17 cellular contexts compared by ENCODE assay signal in genomic region chr1:54378884-54379445, GRCh38. TPM values are rescaled to one million over a fixed set of nuclear protein-coding genes. Genes with fewer than 3 reads are reported as not detected.
DNase-seq lines count a peak whose midpoint lies in the region; ATAC-seq and TF ChIP-seq lines count a peak whose summit lies in the region.
"Had no signal": no experiment of that assay in that cellular context is flagged by ENCODE, and none has a peak within 500 bp of the region (broad histone marks: within the 10 kb centered on the region; RNA-seq: fewer than 3 reads in every experiment).

No MANE protein-coding gene starts in this region.

- H3K9me1 ChIP-seq in IMR-90 (ENCODE audit: insufficient read depth, low read length), result peaks cover 18% of the 10 kb centered on the region

- TF ChIP-seq CTCF in IMR-90 (conservative IDR thresholded peaks at IDR 0.05; ENCODE audit: low read depth, low read length) (no peak), endothelial cell (IDR thresholded peaks at IDR 0.05; ENCODE audit: unreplicated experiment) (no peak), neural progenitor cell (IDR thresholded peaks at IDR 0.05) (no peak), mammary epithelial cell (conservative IDR thresholded peaks at IDR 0.05 in 1 of 2, IDR thresholded peaks at IDR 0.05 in 1 of 2; ENCODE audit: extremely low read depth in 1 of 2, insufficient read depth in 1 of 2, low read depth in 1 of 2, low read length in 2 of 2) (no peak), upper lobe of right lung (IDR thresholded peaks at IDR 0.05) (no peak)

- H3K27ac ChIP-seq in CD4-positive, alpha-beta memory T cell (ENCODE audit: low read depth, low read length), result no peak overlapping the region
- H3K27ac ChIP-seq in IMR-90 (ENCODE audit: insufficient read depth, low read length) (no peak overlapping the region), neural progenitor cell (peak overlapping the region; percentile 92), mammary epithelial cell (ENCODE audit: insufficient read depth, low read depth, low read length) (no peak overlapping the region), upper lobe of right lung (no peak overlapping the region)
- H3K27ac ChIP-seq: lower lobe of right lung had no signal

- H2BK5ac ChIP-seq in IMR-90 (ENCODE audit: low read depth, low read length, poor library complexity, severe bottlenecking), result no peak overlapping the region

- no peak overlapping the region for H3K4me2 ChIP-seq in IMR-90 (ENCODE audit: low read depth, low read length)
- H3K4me2 ChIP-seq in neural progenitor cell, result peak overlapping the region; percentile 73
- H3K4me2 ChIP-seq in mammary epithelial cell (ENCODE audit: insufficient read depth, low read depth, low read length), result no peak overlapping the region

- H3K9me3 Mint-ChIP-seq in CD4-positive, alpha-beta memory T cell, result no peaks in the 10 kb centered on the region
- H3K9me3 Mint-ChIP-seq in endothelial cell (ENCODE audit: unreplicated experiment) (no peaks in the 10 kb centered on the region), neural progenitor cell (no peaks in the 10 kb centered on the region)

- H4K20me1 ChIP-seq in IMR-90 (ENCODE audit: insufficient read depth, low read length) (peaks cover 45% of the 10 kb centered on the region), neural progenitor cell (ENCODE audit: low read depth) (peaks cover 90% of the 10 kb centered on the region), mammary epithelial cell (ENCODE audit: insufficient read depth, low read length) (no peaks in the 10 kb centered on the region)

- no peak overlapping the region for H3K18ac ChIP-seq in IMR-90 (ENCODE audit: low read depth, low read length)

- H4K5ac ChIP-seq in IMR-90 (ENCODE audit: low read depth, low read length), result no peak overlapping the region

- no peaks in the 10 kb centered on the region for H3K9me3 ChIP-seq in CD4-positive, alpha-beta memory T cell (ENCODE audit: control insufficient read depth in 1 of 2, low read length in 2 of 2)
- H3K9me3 ChIP-seq in IMR-90 (ENCODE audit: control insufficient read depth, insufficient read depth, low read length), result no peaks in the 10 kb centered on the region
- no peaks in the 10 kb centered on the region for H3K9me3 ChIP-seq in neural progenitor cell (ENCODE audit: low read depth)
- H3K9me3 ChIP-seq in mammary epithelial cell (replicated peaks; ENCODE audit: insufficient read depth, low read length), result no peaks in the 10 kb centered on the region
- H3K9me3 ChIP-seq in upper lobe of right lung, result no peaks in the 10 kb centered on the region
- H3K9me3 ChIP-seq: lower lobe of right lung, spleen had no signal

- CTCF ChIA-PET in CD4-positive, alpha-beta memory T cell (lab: Charles Lee; ENCODE audit: partially characterized antibody), result no interaction called here
- CTCF ChIA-PET in IMR-90 (lab: Yijun Ruan, JAX) (no interaction called here), mammary epithelial cell (lab: Charles Lee; ENCODE audit: low non-redundant PET) (no interaction called here)

- WGBS in IMR-90 (ENCODE audit: extremely low coverage in 2 of 2, insufficient read length in 1 of 2), 2 experiments, result 60% methylated on average over 1 of the region's 15 CpGs; no CpG with 5 or more reads in 1 of the 2 experiments
- 78% methylated on average over 9 of the region's 15 CpGs for WGBS in mammary epithelial cell (ENCODE audit: low coverage, missing lambda C conversion rate)

- H3K14ac ChIP-seq in IMR-90 (replicated peaks; ENCODE audit: low read depth, low read length), result no peak overlapping the region

- H3K4me1 Mint-ChIP-seq in CD4-positive, alpha-beta memory T cell, result peaks cover 29 to 82% (median 59%) of the 10 kb centered on the region in 4 donors
- H3K4me1 Mint-ChIP-seq in endothelial cell (ENCODE audit: unreplicated experiment) (peaks cover 69% of the 10 kb centered on the region), neural progenitor cell (peaks cover 74% of the 10 kb centered on the region)

- no peak overlapping the region for H3K4me3 Mint-ChIP-seq in CD4-positive, alpha-beta memory T cell
- H3K4me3 Mint-ChIP-seq in endothelial cell (ENCODE audit: unreplicated experiment), result peak overlapping the region; percentile 67
- H3K4me3 Mint-ChIP-seq in neural progenitor cell, result peak overlapping the region; percentile 14

- dilution Hi-C loops in IMR-90 (cut with HindIII; ENCODE audit: low sequenced_read_pairs, unreplicated experiment) (no loop called here), mammary epithelial cell (cut with HindIII; ENCODE audit: low sequenced_read_pairs) (no loop called here)

- DNase-seq in CD4-positive, alpha-beta memory T cell, result no peak
- DNase-seq in IMR-90, result no peak
- no peak for DNase-seq in endothelial cell (ENCODE audit: low spot score)
- DNase-seq in neural progenitor cell (ENCODE audit: low spot score), result no peak
- DNase-seq in mammary epithelial cell, result no peak
- no peak for DNase-seq in activated T-cell treated with anti-CD3 and anti-CD28 coated beads, Interleukin-2, amount 50 U/mL, for 1 hour
- DNase-seq in upper lobe of right lung, result no peak
- DNase-seq: activated CD4-positive, alpha-beta T cell treated with anti-CD3 and anti-CD28 coated beads, Interleukin-2, amount 50 U/mL, for 48 hours; DMS153; lower lobe of right lung; NCI-H1048; NK-92 treated with Interleukin-12 subunit alpha and Interleukin-12 subunit beta, amount 100 ng/mL, for 24 hours; SHP77 treated with DMSO at 0.1 percent for 48 hours; spleen; T-helper 9 cell had no signal

- H2AFZ ChIP-seq in IMR-90 (replicated peaks; ENCODE audit: low read length, poor library complexity) (no peak overlapping the region), neural progenitor cell (replicated peaks) (no peak overlapping the region), mammary epithelial cell (ENCODE audit: low read depth, low read length) (no peak overlapping the region)

- POLR2A ChIA-PET in CD4-positive, alpha-beta memory T cell (lab: Charles Lee; ENCODE audit: partially characterized antibody), result no interaction called here
- POLR2A ChIA-PET in IMR-90 (lab: Charles Lee; ENCODE audit: unreplicated experiment), result no interaction called here

- peaks cover 8 to 24% of the 10 kb centered on the region in 2 donors for H3K36me3 Mint-ChIP-seq in CD4-positive, alpha-beta memory T cell
- H3K36me3 Mint-ChIP-seq in endothelial cell (ENCODE audit: low read depth, unreplicated experiment) (peaks cover 6% of the 10 kb centered on the region), neural progenitor cell (peaks cover 20% of the 10 kb centered on the region)

- BruUV-seq in IMR-90 (replicated peaks; lab: Mats Ljungman, UMichigan) (no TSS peak), mammary epithelial cell (replicated peaks; lab: Mats Ljungman, UMichigan) (no TSS peak)

- H4K8ac ChIP-seq in IMR-90 (ENCODE audit: low read depth in 2 of 2, low read length in 2 of 2), result no peak overlapping the region

- H3K79me2 ChIP-seq in neural progenitor cell (ENCODE audit: low read depth) (peaks cover 89% of the 10 kb centered on the region), mammary epithelial cell (ENCODE audit: insufficient read depth, low read length) (peaks cover 18% of the 10 kb centered on the region)

- peaks cover 36% of the 10 kb centered on the region for H3F3A ChIP-seq in neural progenitor cell (ENCODE audit: low read depth)

- in situ Hi-C loops in IMR-90 (cut with MboI; ENCODE audit: low sequenced_read_pairs) (no loop called here), mammary epithelial cell (cut with MboI; ENCODE audit: low sequenced_read_pairs in 2 of 2) (no loop called here)

- H3K79me1 ChIP-seq in IMR-90 (ENCODE audit: low read depth in 1 of 2, low read length in 2 of 2), result peaks cover 27 to 78% of the 10 kb centered on the region in 2 experiments; a peak in 3 of 4 replicates

- no peak overlapping the region for H2AK5ac ChIP-seq in IMR-90 (ENCODE audit: low read depth, low read length)

- no peak for TF ChIP-seq POLR2A in IMR-90 (IDR thresholded peaks at IDR 0.05; ENCODE audit: low read depth, low read length)

- peak overlapping the region; percentile 35; the same call in 1 of the 2 replicates for H3K4ac ChIP-seq in IMR-90 (ENCODE audit: low read depth, low read length)

- peaks cover 47% of the 10 kb centered on the region for H3K4me1 ChIP-seq in CD4-positive, alpha-beta memory T cell (ENCODE audit: insufficient read depth, low read length)
- H3K4me1 ChIP-seq in IMR-90 (ENCODE audit: control insufficient read depth, insufficient read depth, low read length) (peaks cover 21% of the 10 kb centered on the region), neural progenitor cell (peaks cover 67% of the 10 kb centered on the region), mammary epithelial cell (ENCODE audit: insufficient read depth, low read length) (peaks cover 7% of the 10 kb centered on the region), upper lobe of right lung (peaks cover 36% of the 10 kb centered on the region)

- no peak overlapping the region for H3K9ac ChIP-seq in IMR-90 (ENCODE audit: low read depth, low read length)
- H3K9ac ChIP-seq in neural progenitor cell, result no peak overlapping the region
- no peak overlapping the region for H3K9ac ChIP-seq in mammary epithelial cell (ENCODE audit: insufficient read depth, low read length)

- no peak overlapping the region for H2BK20ac ChIP-seq in IMR-90 (ENCODE audit: low read depth, low read length)

- TF ChIP-seq RAD21 in IMR-90 (IDR thresholded peaks at IDR 0.05; ENCODE audit: low read length), result no peak

- peak overlapping the region in 4 of 7 donors; percentile 20 to 62 (median 48) for H3K27ac Mint-ChIP-seq in CD4-positive, alpha-beta memory T cell
- H3K27ac Mint-ChIP-seq in endothelial cell (ENCODE audit: unreplicated experiment), result peak overlapping the region; percentile 91
- peak overlapping the region; percentile 97 for H3K27ac Mint-ChIP-seq in neural progenitor cell

- no peak overlapping the region for H2BK120ac ChIP-seq in IMR-90 (ENCODE audit: low read depth, low read length)

- no peaks in the 10 kb centered on the region for H3K27me3 ChIP-seq in CD4-positive, alpha-beta memory T cell (ENCODE audit: insufficient read depth, low read length)
- no peaks in the 10 kb centered on the region for H3K27me3 ChIP-seq in IMR-90 (ENCODE audit: control insufficient read depth, insufficient read depth, low read length)
- no peaks in the 10 kb centered on the region for H3K27me3 ChIP-seq in neural progenitor cell
- H3K27me3 ChIP-seq in mammary epithelial cell (ENCODE audit: insufficient read depth, low read length), result no peaks in the 10 kb centered on the region
- no peaks in the 10 kb centered on the region for H3K27me3 ChIP-seq in upper lobe of right lung
- H3K27me3 ChIP-seq: dorsolateral prefrontal cortex, spleen had no signal

- intact Hi-C loops in CD4-positive, alpha-beta memory T cell (cut with micrococcal nuclease), result no loop called here
- intact Hi-C loops in IMR-90 (cut with micrococcal nuclease), result no loop called here
- intact Hi-C loops in mammary epithelial cell (cut with micrococcal nuclease), result no loop called here
- intact Hi-C loops in upper lobe of right lung (cut with DNase I), result no loop called here

- peaks cover 7% of the 10 kb centered on the region for H3K36me3 ChIP-seq in CD4-positive, alpha-beta memory T cell (ENCODE audit: insufficient read depth, low read length)
- peaks cover 30% of the 10 kb centered on the region for H3K36me3 ChIP-seq in IMR-90 (ENCODE audit: control insufficient read depth, insufficient read depth, low read length)
- no peaks in the 10 kb centered on the region for H3K36me3 ChIP-seq in neural progenitor cell
- no peaks in the 10 kb centered on the region for H3K36me3 ChIP-seq in mammary epithelial cell (ENCODE audit: insufficient read depth, low read length)
- H3K36me3 ChIP-seq in upper lobe of right lung, result no peaks in the 10 kb centered on the region

- no peak overlapping the region for H2AK9ac ChIP-seq in IMR-90 (replicated peaks; ENCODE audit: low read depth, low read length, poor library complexity)

- H3K27me3 Mint-ChIP-seq in CD4-positive, alpha-beta memory T cell, result no peaks in the 10 kb centered on the region
- H3K27me3 Mint-ChIP-seq in endothelial cell (ENCODE audit: unreplicated experiment) (peaks cover 14% of the 10 kb centered on the region), neural progenitor cell (ENCODE audit: insufficient read depth, low read depth) (peaks cover 10% of the 10 kb centered on the region)

- H4K91ac ChIP-seq in IMR-90 (ENCODE audit: insufficient read depth, low read depth, low read length), result no peak overlapping the region

- no peak overlapping the region for H3K56ac ChIP-seq in IMR-90 (ENCODE audit: extremely low read depth, insufficient read depth, low read length)

- no peak overlapping the region for H3K4me3 ChIP-seq in CD4-positive, alpha-beta memory T cell (ENCODE audit: low read length in 2 of 2)
- H3K4me3 ChIP-seq in IMR-90 (ENCODE audit: insufficient read depth, low read depth, low read length) (no peak overlapping the region), neural progenitor cell (peak overlapping the region; percentile 32), mammary epithelial cell (replicated peaks in 1 of 3; ENCODE audit: insufficient read depth in 1 of 3, low read depth in 2 of 3, low read length in 3 of 3) (no peak overlapping the region), upper lobe of right lung (no peak overlapping the region)
- H3K4me3 ChIP-seq: lower lobe of right lung, spleen had no signal

- H3K23ac ChIP-seq in IMR-90 (ENCODE audit: low read depth, low read length), result no peak overlapping the region

- ATAC-seq in IMR-90 (ENCODE audit: low read depth) (no peak), GM21423 (IDR thresholded peaks at IDR 0.05; ENCODE audit: unreplicated experiment) (no peak), upper lobe of right lung (no peak)

- no peak overlapping the region for H2BK15ac ChIP-seq in IMR-90 (ENCODE audit: low read depth, low read length)

RNA-seq across cellular contexts. Expression of gene SSBP3, which starts 27.2 kb away (rescaled TPM):
- 10 to 100 TPM; 67.6 to 87.6 TPM for total RNA-seq in CD4-positive, alpha-beta memory T cell
- polyA plus RNA-seq in CD4-positive, alpha-beta memory T cell, result 10 to 100 TPM; 10.9 to 22.7 TPM
- 9.7 and 10.9 TPM in 2 replicates for total RNA-seq in IMR-90 (2012; rRNA removed)
- 39.6 and 40.6 TPM in 2 replicates for polyA plus RNA-seq in IMR-90 (2012; rRNA removed)
- polyA plus RNA-seq in IMR-90 (2012; cell fraction: cytosol; rRNA removed), result 18.9 and 49.8 TPM in 2 replicates
- 36.1 and 36.7 TPM in 2 replicates for polyA plus RNA-seq in IMR-90 (2012; cell fraction: nucleus; rRNA removed; ENCODE audit: low replicate concordance)
- total RNA-seq in endothelial cell (ENCODE audit: unreplicated experiment), result 142 TPM
- total RNA-seq in neural progenitor cell (ENCODE audit: low replicate concordance), result 53.0 and 86.1 TPM in 2 replicates
- total RNA-seq in mammary epithelial cell, result 10 to 100 TPM; 30.5 to 30.6 TPM
- polyA plus RNA-seq in mammary epithelial cell, result 23.7 TPM
- polyA minus RNA-seq in mammary epithelial cell, result 42.6 TPM
- 40.4 TPM for total RNA-seq in upper lobe of right lung

Comparison
In these comparisons a context has a peak if more than half of its experiments do, and no peak if none do; other contexts are left out.
1. H3K4me3 Mint-ChIP-seq: peak in endothelial cell (single experiment) and neural progenitor cell (single experiment); none in CD4-positive, alpha-beta memory T cell (0 of 8).
2. Peak in every context shown above with its lines, with median percentiles within 50 percentile points of each other: H3K27ac Mint-ChIP-seq.